In the genomic region with DNA sequence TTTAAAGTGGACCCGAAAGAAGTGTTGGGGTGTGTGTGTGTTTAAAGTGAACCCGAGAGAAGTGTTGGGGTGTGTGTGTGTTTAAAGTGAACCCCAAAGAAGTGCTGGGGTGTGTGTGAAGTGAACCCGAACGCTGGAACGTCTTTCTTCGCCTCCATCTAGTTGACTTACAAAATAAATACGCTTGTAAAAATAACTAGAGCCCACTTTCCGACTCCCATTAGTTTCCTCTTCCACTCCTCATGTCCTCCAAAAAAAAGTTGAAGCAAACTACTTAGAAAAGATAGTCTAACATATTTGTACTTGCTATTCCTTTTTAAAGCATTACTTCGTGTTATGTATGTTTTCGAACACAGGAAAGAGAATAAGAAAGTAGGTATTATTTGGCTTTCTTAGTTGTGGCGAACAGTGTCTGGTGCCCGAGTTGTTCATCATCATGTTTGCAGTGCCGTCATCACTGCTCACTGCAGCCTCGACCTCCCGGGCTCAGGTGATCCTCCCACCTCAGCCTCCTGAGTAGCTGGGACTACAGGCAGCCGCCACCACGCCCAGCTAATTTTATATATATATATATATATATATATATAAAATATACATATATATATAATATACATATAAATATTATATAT, we compare ENCODE assay signal across 8 cellular contexts.
DNase-seq lines count a peak whose midpoint lies in the region; ATAC-seq and TF ChIP-seq lines count a peak whose summit lies in the region.

No MANE protein-coding gene starts in this region.

- H3K36me3 ChIP-seq in Loucy (ENCODE audit: insufficient read depth, low read length) = no peaks in the 10 kb centered on the region
- H3K36me3 ChIP-seq in iPS-18a (ENCODE audit: control insufficient read depth, low read depth, low read length) = no peaks in the 10 kb centered on the region

- H3K4me3 ChIP-seq in Loucy (ENCODE audit: low read length, poor library complexity, severe bottlenecking) (peak overlapping the region; percentile 88), iPS-18a (ENCODE audit: low read length) (peak overlapping the region; percentile 86)

- H3K9ac ChIP-seq in Loucy (ENCODE audit: low read depth, low read length, poor library complexity, severe bottlenecking) (peak overlapping the region; percentile 87), iPS-18a (ENCODE audit: low read length) (peak overlapping the region; percentile 89)

- no peak overlapping the region for H3K27ac ChIP-seq in iPS-18a (ENCODE audit: low read length)

- H2AFZ ChIP-seq in Loucy (ENCODE audit: low read length) = peak overlapping the region; percentile 85

- peaks cover 34% of the 10 kb centered on the region for H3K4me1 ChIP-seq in Loucy (ENCODE audit: insufficient read depth, low read length, poor library complexity, severe bottlenecking)
- H3K4me1 ChIP-seq in iPS-18a (ENCODE audit: control insufficient read depth, low read depth, low read length) = no peaks in the 10 kb centered on the region

- no peaks in the 10 kb centered on the region for H3K9me2 ChIP-seq in Loucy (replicated peaks; ENCODE audit: low read depth, low read length)

- no peaks in the 10 kb centered on the region for H3K9me3 ChIP-seq in Loucy (ENCODE audit: insufficient read depth, low read depth, low read length)
- H3K9me3 ChIP-seq in iPS-18a (ENCODE audit: control insufficient read depth, low read depth, low read length) = no peaks in the 10 kb centered on the region

- peaks cover 12% of the 10 kb centered on the region for H4K20me1 ChIP-seq in Loucy (ENCODE audit: insufficient read depth, low read length, poor library complexity, severe bottlenecking)

- H3K27me3 ChIP-seq in Loucy (ENCODE audit: insufficient read depth, low read length, poor library complexity, severe bottlenecking) = no peaks in the 10 kb centered on the region
- H3K27me3 ChIP-seq in iPS-18a (ENCODE audit: control insufficient read depth, insufficient read depth, low read length) = peaks cover 10% of the 10 kb centered on the region

- no peaks in the 10 kb centered on the region for H3F3A ChIP-seq in Loucy (ENCODE audit: low read depth)

- peaks cover 55% of the 10 kb centered on the region for H3K79me2 ChIP-seq in Loucy (ENCODE audit: insufficient read depth, low read length)

- ATAC-seq in HG03097 (IDR thresholded peaks at IDR 0.05; ENCODE audit: low FRiP score, unreplicated experiment) = no peak
- no peak for ATAC-seq in HG02970 (IDR thresholded peaks at IDR 0.05; ENCODE audit: low FRiP score, unreplicated experiment)

- H3K4me2 ChIP-seq in Loucy (ENCODE audit: low read depth, low read length, poor library complexity, severe bottlenecking) = peak overlapping the region; percentile 75

- DNase-seq in ELF-1 (ENCODE audit: low read depth, low spot score) = peak; percentile 16
- peak; percentile 44 for DNase-seq in activated naive CD4-positive, alpha-beta T cell treated with Interleukin-2 at 50 U/mL for 16 hours
- DNase-seq in stimulated activated CD4-positive, alpha-beta T cell treated with anti-CD3 and anti-CD28 coated beads, Interleukin-4, amount 100 ng/mL, for 1 hour = peak; percentile 17
- no peak for DNase-seq in HuH-7 (ENCODE audit: low spot score)

- no peak for TF ChIP-seq CTCF in Loucy (conservative IDR thresholded peaks at IDR 0.05; ENCODE audit: low read length)
